27 cellular contexts compared by ENCODE assay signal in the genomic region with DNA sequence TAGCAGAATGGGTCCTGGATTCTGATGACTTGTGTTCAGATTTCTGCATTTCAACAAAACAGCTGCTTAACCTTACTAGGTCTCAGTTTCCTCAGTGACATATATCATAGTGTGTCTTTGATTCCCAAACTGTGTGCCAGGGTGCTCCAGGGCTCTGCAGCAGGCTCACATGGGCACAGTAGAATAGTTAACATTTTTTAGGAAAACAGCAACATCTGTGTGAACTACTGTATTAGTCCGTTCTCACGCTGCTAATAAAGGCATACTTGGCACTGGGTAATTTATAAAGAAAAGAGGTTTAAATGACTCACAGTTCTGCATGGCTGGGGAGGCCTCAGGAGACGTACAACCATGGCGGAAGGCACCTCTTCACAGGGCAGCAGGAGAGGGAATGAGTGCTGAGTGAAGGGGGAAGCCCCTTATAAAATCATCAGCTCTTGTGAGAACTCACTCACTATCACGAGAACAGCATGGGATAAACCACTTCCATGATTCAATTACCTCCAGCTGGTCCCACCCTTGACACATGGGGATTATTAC.
"Had no signal": no experiment of that assay in that cellular context is flagged by ENCODE, and none has a peak within 500 bp of the region (broad histone marks: within the 10 kb centered on the region; RNA-seq: fewer than 3 reads in every experiment).

No MANE protein-coding gene starts in this region.

- H3K9me3 ChIP-seq: lower lobe of right lung, mucosa of descending colon, right lobe of liver, thoracic aorta, vagina had no signal

- DNase-seq: activated B cell treated with CpG ODN at 0.5 μM for 24 hours; activated naive CD4-positive, alpha-beta T cell; activated T-cell treated with anti-CD3 and anti-CD28 coated beads for 4 hours; activated T-cell treated with anti-CD3 and anti-CD28 coated beads, Interleukin-2, amount 50 U/mL, for 72 hours; cerebellar nuclear complex; dorsolateral prefrontal cortex; effector memory CD8-positive, alpha-beta T cell; islet precursor cell; lower lobe of right lung; mucosa of descending colon; posterior cingulate gyrus; right lobe of liver; stimulated activated CD4-positive, alpha-beta T cell treated with anti-CD3 and anti-CD28 coated beads, Interleukin-12 subunit alpha, Interleukin-12 subunit beta, amount 100 ng/mL, for 4 hours; stimulated activated CD4-positive, alpha-beta T cell treated with anti-CD3 and anti-CD28 coated beads, Interleukin-4, amount 100 ng/mL, for 1 hour; stimulated activated naive CD8-positive, alpha-beta T cell treated with anti-CD3 and anti-CD28 coated beads, Interleukin-15, Interleukin-2, amounts not matched to agents 100 U/mL and 50 U/mL, for 24 hours; T-cell had no signal

- H3K4me1 ChIP-seq: lower lobe of right lung, vagina had no signal

- H2AFZ ChIP-seq: hepatocyte had no signal

- H3K9me3 Mint-ChIP-seq: activated B cell treated with CpG ODN at 0.5 μM for 24 hours; activated naive CD4-positive, alpha-beta T cell treated with anti-CD3 and anti-CD28 coated beads, Interleukin-2, amount 50 U/mL, for 72 hours; activated T-cell treated with anti-CD3 and anti-CD28 coated beads, Interleukin-2, amount 50 U/mL, for 72 hours; effector memory CD8-positive, alpha-beta T cell; natural killer cell treated with Interleukin-12 subunit alpha and Interleukin-12 subunit beta and Interleukin-15 and Interleukin-18, amount 100 ng/mL, for 72 hours; T-cell; T-helper 2 cell treated with Interferon-gamma antibody and Interleukin-4, amounts not matched to agents 5 μg/mL and 100 μg/mL, for 36 hours; type B pancreatic cell had no signal

- H3K36me3 ChIP-seq: lower lobe of right lung, right lobe of liver, thoracic aorta, vagina had no signal

- H3K27ac ChIP-seq: coronary artery, dorsolateral prefrontal cortex, hepatocyte, lower lobe of right lung, right lobe of liver, skin epidermis, thoracic aorta, vagina had no signal

- FAIRE-seq: endothelial cell of umbilical vein, frontal cortex had no signal

- H3K4me3 ChIP-seq: coronary artery, dorsolateral prefrontal cortex, hepatocyte, lower lobe of right lung, mucosa of descending colon, right lobe of liver, skin epidermis, thoracic aorta, vagina had no signal

- H3K27ac Mint-ChIP-seq: activated B cell treated with CpG ODN at 0.5 μM for 24 hours; activated naive CD4-positive, alpha-beta T cell treated with anti-CD3 and anti-CD28 coated beads, Interleukin-2, amount 50 U/mL, for 72 hours; activated T-cell treated with anti-CD3 and anti-CD28 coated beads, Interleukin-2, amount 50 U/mL, for 72 hours; effector memory CD8-positive, alpha-beta T cell; natural killer cell treated with Interleukin-12 subunit alpha and Interleukin-12 subunit beta and Interleukin-15 and Interleukin-18, amount 100 ng/mL, for 72 hours; T-cell; T-helper 2 cell treated with Interferon-gamma antibody and Interleukin-4, amounts not matched to agents 5 μg/mL and 100 μg/mL, for 36 hours; type B pancreatic cell had no signal

- H3K4me1 Mint-ChIP-seq: activated B cell treated with CpG ODN at 0.5 μM for 24 hours had no signal

- H3K27me3 ChIP-seq: hepatocyte, right lobe of liver, vagina had no signal

- H3K4me2 ChIP-seq: hepatocyte had no signal

- H3K4me3 Mint-ChIP-seq: activated B cell treated with CpG ODN at 0.5 μM for 24 hours; activated T-cell treated with anti-CD3 and anti-CD28 coated beads, Interleukin-2, amount 50 U/mL, for 72 hours; effector memory CD8-positive, alpha-beta T cell; natural killer cell treated with Interleukin-12 subunit alpha and Interleukin-12 subunit beta and Interleukin-15 and Interleukin-18, amount 100 ng/mL, for 72 hours; T-cell; T-helper 2 cell treated with Interferon-gamma antibody and Interleukin-4, amounts not matched to agents 5 μg/mL and 100 μg/mL, for 36 hours; type B pancreatic cell had no signal

- H3K79me2 ChIP-seq: hepatocyte had no signal

- H3K36me3 Mint-ChIP-seq: activated naive CD4-positive, alpha-beta T cell treated with anti-CD3 and anti-CD28 coated beads, Interleukin-2, amount 50 U/mL, for 72 hours; natural killer cell treated with Interleukin-12 subunit alpha and Interleukin-12 subunit beta and Interleukin-15 and Interleukin-18, amount 100 ng/mL, for 72 hours; T-cell; type B pancreatic cell had no signal
